8 cellular contexts compared by ENCODE assay signal in genomic region chr17:15588012-15588411, GRCh38. TPM values are rescaled to one million over a fixed set of nuclear protein-coding genes. Genes with fewer than 3 reads are reported as not detected.
A peak's percentile ranks its signal among the peaks of the same experiment; 100 is the strongest.
DNase-seq lines count a peak whose midpoint lies in the region; ATAC-seq and TF ChIP-seq lines count a peak whose summit lies in the region.
"Not testable (repeated sequence)": the region's sequence is repeated elsewhere in the genome, so short reads cannot be mapped to it uniquely, and the experiment has no call there.
"Had no signal": no experiment of that assay in that cellular context is flagged by ENCODE, and none has a peak within 500 bp of the region (broad histone marks: within the 10 kb centered on the region; RNA-seq: fewer than 3 reads in every experiment).

No MANE protein-coding gene starts in this region.

- H3K27ac ChIP-seq in A673 (ENCODE audit: low read depth, low read length, poor library complexity, severe bottlenecking): not testable (repeated sequence)
- H3K27ac ChIP-seq in KOPT-K1 (ENCODE audit: low read depth, low read length, poor library complexity, severe bottlenecking): peak overlapping the region; percentile 72

- H3K4me3 ChIP-seq in A673 (ENCODE audit: low read depth, low read length, poor library complexity, severe bottlenecking); fibroblast of villous mesenchyme (ENCODE audit: low read depth, low read length): not testable (repeated sequence)

- not testable (repeated sequence) for H3K36me3 Mint-ChIP-seq in T-cell

- H3K9me3 ChIP-seq in A673 (ENCODE audit: low read depth, low read length, poor library complexity, severe bottlenecking); KOPT-K1 (ENCODE audit: insufficient read depth, low read length, poor library complexity, severe bottlenecking): not testable (repeated sequence)

- CTCF ChIA-PET in A673 (lab: Charles Lee); T-cell (lab: Charles Lee): not testable (repeated sequence)

- not testable (repeated sequence) for ATAC-seq in T-cell (replicated peaks in 1 of 4)

- not testable (repeated sequence) for H3K27me3 Mint-ChIP-seq in T-cell

- not testable (repeated sequence) for H3K4me3 Mint-ChIP-seq in T-cell

- H3K4me1 Mint-ChIP-seq in T-cell: peaks cover 29 to 37% (median 31%) of the 10 kb centered on the region in 3 donors

- not testable (repeated sequence) for H3K27me3 ChIP-seq in A673 (replicated peaks; ENCODE audit: insufficient read depth, low read depth, low read length, poor library complexity)

- H3K4me1 ChIP-seq in A673 (ENCODE audit: insufficient read depth, low read length, poor library complexity, severe bottlenecking): not testable (repeated sequence)

- BruUV-seq in A673 (replicated peaks; lab: Mats Ljungman, UMichigan): not testable (repeated sequence)

- intact Hi-C loops in A673 (cut with micrococcal nuclease; ENCODE audit: unreplicated experiment): not testable (repeated sequence)

- peak overlapping the region; percentile 62 to 66 for H3K27ac Mint-ChIP-seq in T-cell

- not testable (repeated sequence) for H3K36me3 ChIP-seq in A673 (ENCODE audit: insufficient read depth, low read length, poor library complexity, severe bottlenecking); KOPT-K1 (ENCODE audit: insufficient read depth, low read length)

- not testable (repeated sequence) for TF ChIP-seq CTCF in A673 (conservative IDR thresholded peaks at IDR 0.05; ENCODE audit: low read depth, low read length); fibroblast of villous mesenchyme (IDR thresholded peaks at IDR 0.05; ENCODE audit: insufficient read depth, low read depth, low read length)

- POLR2A ChIA-PET in A673 (lab: Charles Lee; ENCODE audit: low non-redundant PET); T-cell (lab: Charles Lee): not testable (repeated sequence)

- H3K9me3 Mint-ChIP-seq in T-cell: not testable (repeated sequence)

- DNase-seq in A673 (ENCODE audit: low spot score): peak; percentile 12
- DNase-seq in NCI-H146 (lab: John Stamatoyannopoulos, UW): peak; percentile 52
- DNase-seq in NCI-H510A (lab: John Stamatoyannopoulos, UW): peak; percentile 3
- DNase-seq in NCI-H774 (lab: John Stamatoyannopoulos, UW): peak; percentile 44
- not testable (repeated sequence) for DNase-seq in T-cell
- DNase-seq in fibroblast of villous mesenchyme (ENCODE audit: low read depth): peak; percentile 1

RNA-seq across cellular contexts. Expression of gene TVP23C, which starts 24.7 kb away (rescaled TPM):
- total RNA-seq in A673 (2021): 7.4 and 8.5 TPM in 2 replicates
- 10 to 100 TPM in 4 of 5 donors, 1 to 10 TPM in 1; 9.6 to 27.3 (median 17.8) TPM for total RNA-seq in T-cell
- 45.4 and 52.7 TPM in 2 replicates for total RNA-seq in fibroblast of villous mesenchyme

RNA-seq across cellular contexts. Expression of gene FBXW10B, which starts 31.5 kb away (rescaled TPM):
- total RNA-seq in A673 (2021) (1.0 and 1.5 TPM in 2 replicates), T-cell (1 to 10 TPM in 2 of 5 donors, under 1 TPM in 3; 0.38 to 1.3 (median 0.85) TPM), fibroblast of villous mesenchyme (under 0.01 and 0.43 TPM in 2 replicates)
- total RNA-seq: H1 had no signal
